ENCODE assay signal across 13 cellular contexts in the genomic region with DNA sequence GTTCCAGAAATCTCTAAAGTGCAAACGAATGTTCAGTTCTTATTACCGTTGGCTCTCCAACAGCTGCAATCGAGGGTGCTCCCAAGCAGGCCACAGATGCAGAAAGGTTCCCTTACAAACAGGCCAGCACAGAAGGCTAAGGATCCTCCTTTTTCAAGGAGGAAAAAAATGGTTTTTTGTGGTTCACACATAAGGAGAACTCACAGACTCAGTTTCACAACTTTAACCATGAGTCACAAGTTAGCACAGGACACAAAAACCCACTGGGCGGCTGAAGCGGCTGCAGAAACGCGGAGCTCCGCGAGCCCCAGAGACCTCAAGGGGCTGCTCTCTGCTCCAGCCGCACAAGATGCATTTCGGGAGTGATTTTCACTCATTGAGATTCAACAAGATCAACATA.
"Had no signal": no experiment of that assay in that cellular context is flagged by ENCODE, and none has a peak within 500 bp of the region (broad histone marks: within the 10 kb centered on the region; RNA-seq: fewer than 3 reads in every experiment).

No MANE protein-coding gene starts in this region.

- H2AFZ ChIP-seq: parathyroid adenoma had no signal

- H3K36me3 ChIP-seq: cardiac muscle cell, thyroid gland had no signal

- H3K4me3 ChIP-seq: cardiac muscle cell, smooth muscle cell, thyroid gland had no signal

- H3K4me3 Mint-ChIP-seq: activated CD8-positive, alpha-beta T cell treated with anti-CD3 and anti-CD28 coated beads for 36 hours; memory B cell; neural crest cell had no signal

- H3K27me3 ChIP-seq: cardiac muscle cell, thyroid gland had no signal

- H3K9me3 Mint-ChIP-seq: activated CD8-positive, alpha-beta T cell treated with anti-CD3 and anti-CD28 coated beads for 36 hours; memory B cell; neural crest cell had no signal

- H3K9me3 ChIP-seq: thyroid gland had no signal

- H3K9ac ChIP-seq: parathyroid adenoma had no signal

- H3K4me1 ChIP-seq: parathyroid adenoma, thyroid gland had no signal

- H3K79me2 ChIP-seq: parathyroid adenoma had no signal

- H3K27ac Mint-ChIP-seq: activated CD8-positive, alpha-beta T cell treated with anti-CD3 and anti-CD28 coated beads for 36 hours; memory B cell had no signal

- ATAC-seq: activated CD8-positive, alpha-beta T cell treated with anti-CD3 and anti-CD28 coated beads for 36 hours; left lobe of liver had no signal

- DNase-seq: activated CD4-positive, alpha-beta T cell treated with anti-CD3 and anti-CD28 coated beads for 4 hours; activated CD8-positive, alpha-beta memory T cell treated with anti-CD3 and anti-CD28 coated beads, Interleukin-2, amount 50 U/mL, for 48 hours; activated CD8-positive, alpha-beta T cell treated with anti-CD3 and anti-CD28 coated beads for 36 hours; effector CD4-positive, alpha-beta T cell; foreskin melanocyte; head of caudate nucleus; thyroid gland had no signal

- H3K4me2 ChIP-seq: smooth muscle cell had no signal

- H3K27ac ChIP-seq: cardiac muscle cell, parathyroid adenoma, thyroid gland had no signal
